Comparison of ENCODE assay signal across 8 cellular contexts in genomic region chr7:65307651-65308299, GRCh38.
A peak's percentile ranks its signal among the peaks of the same experiment; 100 is the strongest.
DNase-seq lines count a peak whose midpoint lies in the region; ATAC-seq and TF ChIP-seq lines count a peak whose summit lies in the region.

No MANE protein-coding gene starts in this region.

- no peak overlapping the region for H3K4me3 ChIP-seq in endodermal cell (ENCODE audit: low read length)

- no peaks in the 10 kb centered on the region for H3K36me3 Mint-ChIP-seq in activated CD4-positive, alpha-beta memory T cell treated with anti-CD3 and anti-CD28 coated beads for 36 hours
- H3K36me3 Mint-ChIP-seq in endodermal cell (ENCODE audit: low read depth): no peaks in the 10 kb centered on the region

- H3K27me3 Mint-ChIP-seq in activated CD4-positive, alpha-beta memory T cell treated with anti-CD3 and anti-CD28 coated beads for 36 hours: no peaks in the 10 kb centered on the region
- H3K27me3 Mint-ChIP-seq in endodermal cell (ENCODE audit: insufficient read depth): no peaks in the 10 kb centered on the region
- peaks cover 7% of the 10 kb centered on the region for H3K27me3 Mint-ChIP-seq in stimulated activated naive CD8-positive, alpha-beta T cell treated with anti-CD3 and anti-CD28 coated beads, Interleukin-15, amount 100 ng/mL, for 72 hours

- no peaks in the 10 kb centered on the region for H3K9me3 ChIP-seq in endodermal cell (ENCODE audit: control insufficient read depth, low read length)

- H3K36me3 ChIP-seq in endodermal cell (ENCODE audit: control insufficient read depth, insufficient read depth, low read length): peaks cover 56% of the 10 kb centered on the region

- intact Hi-C loops in activated CD4-positive, alpha-beta memory T cell treated with anti-CD3 and anti-CD28 coated beads for 36 hours (cut with micrococcal nuclease): loop anchor here (1.0 kb wide), 2 partner anchors 91 to 356 kb away; no protein-coding TSS in a partner anchor

- peak; percentile 94 for TF ChIP-seq CTCF in endodermal cell (conservative IDR thresholded peaks at IDR 0.05)

- no peaks in the 10 kb centered on the region for H3K4me1 Mint-ChIP-seq in activated CD4-positive, alpha-beta memory T cell treated with anti-CD3 and anti-CD28 coated beads for 36 hours (ENCODE audit: low read depth)
- H3K4me1 Mint-ChIP-seq in endodermal cell: peaks cover 12% of the 10 kb centered on the region
- H3K4me1 Mint-ChIP-seq in stimulated activated naive CD8-positive, alpha-beta T cell treated with anti-CD3 and anti-CD28 coated beads, Interleukin-15, amount 100 ng/mL, for 72 hours: no peaks in the 10 kb centered on the region

- H3K4me3 Mint-ChIP-seq in activated CD4-positive, alpha-beta memory T cell treated with anti-CD3 and anti-CD28 coated beads for 36 hours: no peak overlapping the region
- H3K4me3 Mint-ChIP-seq in endodermal cell: no peak overlapping the region
- no peak overlapping the region for H3K4me3 Mint-ChIP-seq in stimulated activated naive CD8-positive, alpha-beta T cell treated with anti-CD3 and anti-CD28 coated beads, Interleukin-15, amount 100 ng/mL, for 72 hours

- H3K27ac Mint-ChIP-seq in activated CD4-positive, alpha-beta memory T cell treated with anti-CD3 and anti-CD28 coated beads for 36 hours: no peak overlapping the region
- no peak overlapping the region for H3K27ac Mint-ChIP-seq in endodermal cell
- H3K27ac Mint-ChIP-seq in stimulated activated naive CD8-positive, alpha-beta T cell treated with anti-CD3 and anti-CD28 coated beads, Interleukin-15, amount 100 ng/mL, for 72 hours: no peak overlapping the region

- H3K9me3 Mint-ChIP-seq in activated CD4-positive, alpha-beta memory T cell treated with anti-CD3 and anti-CD28 coated beads for 36 hours: no peaks in the 10 kb centered on the region
- H3K9me3 Mint-ChIP-seq in endodermal cell: no peaks in the 10 kb centered on the region
- H3K9me3 Mint-ChIP-seq in stimulated activated naive CD8-positive, alpha-beta T cell treated with anti-CD3 and anti-CD28 coated beads, Interleukin-15, amount 100 ng/mL, for 72 hours: no peaks in the 10 kb centered on the region

- no peak overlapping the region for H3K27ac ChIP-seq in endodermal cell (ENCODE audit: low read depth, low read length)

- CTCF ChIA-PET in activated CD4-positive, alpha-beta memory T cell treated with anti-CD3 and anti-CD28 coated beads for 36 hours (lab: Charles Lee): interaction anchor here (0.7 to 4.9 kb wide), 21 partner anchors 9 to 506 kb away, joined by 3 to 68 read pairs (median 4); no protein-coding TSS in a partner anchor

- WGBS in endodermal cell (ENCODE audit: insufficient coverage in 1 of 2, insufficient read length in 1 of 2), 2 experiments: 49 to 51% methylated on average over 6 to 8 of the region's 8 CpGs

- H3K9ac ChIP-seq in endodermal cell (ENCODE audit: extremely low read depth, low read length, poor library complexity, severe bottlenecking): no peak overlapping the region

- H3K27me3 ChIP-seq in endodermal cell (ENCODE audit: control insufficient read depth, insufficient read depth, low read length, poor library complexity, severe bottlenecking): no peaks in the 10 kb centered on the region

- peaks cover 6% of the 10 kb centered on the region for H3K4me1 ChIP-seq in endodermal cell (ENCODE audit: control insufficient read depth, insufficient read depth, low read length)

- POLR2A ChIA-PET in activated CD4-positive, alpha-beta memory T cell treated with anti-CD3 and anti-CD28 coated beads for 36 hours (lab: Charles Lee): interaction anchor here (1.2 kb wide), 1 partner anchor 9 kb away, joined by 3 read pairs; no protein-coding TSS in a partner anchor

- ATAC-seq in GM18498 (IDR thresholded peaks at IDR 0.05; ENCODE audit: unreplicated experiment): peak; percentile 80
- ATAC-seq in HG03139 (IDR thresholded peaks at IDR 0.05; ENCODE audit: unreplicated experiment): peak; percentile 81
- ATAC-seq in stimulated activated naive CD8-positive, alpha-beta T cell treated with anti-CD3 and anti-CD28 coated beads, Interleukin-15, amount 100 ng/mL, for 72 hours: peak; percentile 71

- DNase-seq in AG08396 (ENCODE audit: low spot score): peak; percentile 65
- DNase-seq in NCI-H446 treated with DMSO at 0.1 percent for 48 hours (lab: John Stamatoyannopoulos, UW): peak; percentile 4
- DNase-seq in activated CD4-positive, alpha-beta memory T cell treated with anti-CD3 and anti-CD28 coated beads for 36 hours: peak; percentile 43
- peak; percentile 89 for DNase-seq in endodermal cell
- DNase-seq in midbrain (lab: John Stamatoyannopoulos, UW): peak; percentile 72
- peak; percentile 30 to 42 for DNase-seq in stimulated activated naive CD8-positive, alpha-beta T cell treated with anti-CD3 and anti-CD28 coated beads, Interleukin-15, amount 100 ng/mL, for 72 hours

Comparison
In these comparisons a context has a peak if more than half of its experiments do, and no peak if none do; other contexts are left out.
1. DNase-seq: peak in every context shown above with its lines; median percentile 89 in endodermal cell; 72 in midbrain; 65 in AG08396; 43 in activated CD4-positive, alpha-beta memory T cell treated with anti-CD3 and anti-CD28 coated beads for 36 hours; 36 in stimulated activated naive CD8-positive, alpha-beta T cell treated with anti-CD3 and anti-CD28 coated beads, Interleukin-15, amount 100 ng/mL, for 72 hours; 4 in NCI-H446 treated with DMSO at 0.1 percent for 48 hours.